In the genomic region with DNA sequence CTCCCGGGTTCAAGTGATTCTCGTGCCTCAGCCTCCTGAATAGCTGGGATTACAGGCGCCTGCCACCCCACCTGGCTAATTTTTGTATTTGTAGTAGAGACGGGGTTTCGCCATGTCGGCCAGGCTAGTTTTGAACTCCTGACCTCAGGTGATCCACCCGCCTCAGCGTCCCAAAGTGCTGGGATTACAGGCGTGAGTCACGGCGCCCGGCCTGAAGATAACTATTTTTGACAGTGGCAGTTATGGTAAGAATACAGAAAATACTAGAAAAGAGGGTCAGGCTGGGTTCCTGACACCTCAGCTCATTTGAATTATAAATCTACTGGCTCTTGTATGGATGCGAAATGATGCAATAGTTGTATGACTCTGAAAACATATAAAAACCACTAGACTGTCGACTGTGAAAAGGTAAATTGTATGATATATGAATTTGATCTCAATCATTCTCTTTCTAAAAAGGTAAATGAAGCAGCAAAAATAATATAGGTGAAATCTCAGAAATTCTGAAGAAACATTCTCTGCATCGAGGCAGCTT, we compare ENCODE assay signal across 27 cellular contexts. TPM values are rescaled to one million over a fixed set of nuclear protein-coding genes. Genes with fewer than 3 reads are reported as not detected.
"Had no signal": no experiment of that assay in that cellular context is flagged by ENCODE, and none has a peak within 500 bp of the region (broad histone marks: within the 10 kb centered on the region; RNA-seq: fewer than 3 reads in every experiment).

No MANE protein-coding gene starts in this region.

- H3K9me3 ChIP-seq: ascending aorta, body of pancreas, MG63 had no signal

- H3K4me3 ChIP-seq: ascending aorta, body of pancreas, MG63, PC-9 had no signal

- ATAC-seq: activated CD8-positive, alpha-beta T cell treated with anti-CD3 and anti-CD28 coated beads for 36 hours; activated naive CD4-positive, alpha-beta T cell treated with anti-CD3 and anti-CD28 coated beads, Interleukin-2, amount 50 U/mL, for 72 hours; activated naive CD8-positive, alpha-beta T cell treated with anti-CD3 and anti-CD28 coated beads, Interleukin-2, amount 50 U/mL, for 24 hours; activated T-cell treated with anti-CD3 and anti-CD28 coated beads, Interleukin-2, amount 50 U/mL, for 72 hours; body of pancreas; T-helper 17 cell had no signal

- H3K4me2 ChIP-seq: PC-9 had no signal

- DNase-seq: activated CD4-positive, CD25-positive, alpha-beta regulatory T cell; activated CD8-positive, alpha-beta memory T cell treated with anti-CD3 and anti-CD28 coated beads, Interleukin-2, amount 50 U/mL, for 4 hours; activated CD8-positive, alpha-beta T cell treated with anti-CD3 and anti-CD28 coated beads for 36 hours; activated naive CD4-positive, alpha-beta T cell treated with Interleukin-2 at 50 U/mL for 16 hours; activated naive CD8-positive, alpha-beta T cell treated with anti-CD3 and anti-CD28 coated beads, Interleukin-2, amount 50 U/mL, for 24 hours; activated T-cell treated with anti-CD3 and anti-CD28 coated beads, Interleukin-2, amount 50 U/mL, for 72 hours; amniotic stem cell; body of pancreas; MG63; NCI-H1092; NCI-H1417 treated with DMSO at 0.1 percent for 48 hours; NCI-H1694; NCI-H2029; NCI-H2107; NCI-H2171 treated with DMSO at 0.1 percent for 48 hours; NCI-H226; NCI-H510A; NCI-H526 treated with DMSO at 0.1 percent for 48 hours; PC-9; SHP77 treated with DMSO at 0.1 percent for 48 hours; T-helper 17 cell; T-helper 9 cell had no signal

- H3K4me1 ChIP-seq: ascending aorta, body of pancreas had no signal

- H3K27ac ChIP-seq: ascending aorta, body of pancreas, PC-9 had no signal

- H3K27me3 ChIP-seq: ascending aorta, body of pancreas, MG63 had no signal

- H2AFZ ChIP-seq: PC-9 had no signal

- H3K36me3 ChIP-seq: ascending aorta, MG63 had no signal

RNA-seq across cellular contexts. Expression of a gene that starts 35.6 kb away (rescaled TPM):
- total RNA-seq: activated CD8-positive, alpha-beta T cell treated with anti-CD3 and anti-CD28 coated beads for 36 hours; activated T-helper 2 cell treated with anti-CD3 and anti-CD28 coated beads, Interferon-gamma antibody, Interleukin-2, Interleukin-4, amounts not matched to agents 10 μg/mL and 5 μg/mL and 100 μg/mL, durations not matched to agents 14 hours and 24 hours and 36 hours; ascending aorta; body of pancreas; bronchial epithelial cell; PC-9; SK-MEL-5 had no signal
